In genomic region chrX:110403436-110403835, GRCh38 we compare ENCODE assay signal across 13 cellular contexts. TPM values are rescaled to one million over a fixed set of nuclear protein-coding genes. Genes with fewer than 3 reads are reported as not detected.
"Had no signal": no experiment of that assay in that cellular context is flagged by ENCODE, and none has a peak within 500 bp of the region (broad histone marks: within the 10 kb centered on the region; RNA-seq: fewer than 3 reads in every experiment).

No MANE protein-coding gene starts in this region.

- DNase-seq: activated CD4-positive, alpha-beta T cell treated with anti-CD3 and anti-CD28 coated beads, Interleukin-2, amount 10 ng/mL, durations not matched to agents 7 days and 5 days; activated CD8-positive, alpha-beta memory T cell treated with anti-CD3 and anti-CD28 coated beads for 24 hours; activated naive CD8-positive, alpha-beta T cell treated with anti-CD3 and anti-CD28 coated beads for 36 hours; esophagus squamous epithelium; left colon; lower lobe of right lung; naive thymus-derived CD4-positive, alpha-beta T cell; stimulated activated CD4-positive, alpha-beta T cell treated with anti-CD3 and anti-CD28 coated beads, Interleukin-2, amount 100 ng/mL, for 48 hours; SW 1271 had no signal

- H2AFZ ChIP-seq: parathyroid adenoma had no signal

- H3K27ac ChIP-seq: lower lobe of right lung, parathyroid adenoma, tibial nerve had no signal

- H3K4me3 ChIP-seq: esophagus squamous epithelium, lower lobe of right lung, tibial nerve had no signal

- H3K4me1 ChIP-seq: lower lobe of right lung, tibial nerve had no signal

- H3K79me2 ChIP-seq: parathyroid adenoma had no signal

- H3K9ac ChIP-seq: parathyroid adenoma had no signal

- H3K27me3 ChIP-seq: esophagus squamous epithelium had no signal

- H3K9me3 ChIP-seq: esophagus squamous epithelium, lower lobe of right lung, tibial nerve had no signal

- H3K36me3 ChIP-seq: esophagus squamous epithelium, lower lobe of right lung, tibial nerve had no signal

RNA-seq across cellular contexts. Expression of gene RTL9, which starts 44.8 kb away (rescaled TPM):
- total RNA-seq: activated CD4-positive, alpha-beta T cell treated with anti-CD3 and anti-CD28 coated beads, Interleukin-2, amount 10 ng/mL, durations not matched to agents 7 days and 5 days; activated naive CD8-positive, alpha-beta T cell treated with anti-CD3 and anti-CD28 coated beads for 36 hours; esophagus squamous epithelium; left colon; lower lobe of right lung; mononuclear cell; naive thymus-derived CD4-positive, alpha-beta T cell; T-helper 2 cell treated with Interferon-gamma antibody and Interleukin-4, amounts not matched to agents 100 ng/mL and 5 ng/mL, for 36 hours had no signal
- polyA plus RNA-seq: naive thymus-derived CD4-positive, alpha-beta T cell had no signal
